Comparison of ENCODE assay signal across 8 cellular contexts in genomic region chr21:32412998-32413504, GRCh38. TPM values are rescaled to one million over a fixed set of nuclear protein-coding genes. Genes with fewer than 3 reads are reported as not detected.
A peak's percentile ranks its signal among the peaks of the same experiment; 100 is the strongest.
DNase-seq lines count a peak whose midpoint lies in the region; ATAC-seq lines count a peak whose summit lies in the region.

No MANE protein-coding gene starts in this region.

- H3K4me1 ChIP-seq in iPS-18a (ENCODE audit: control insufficient read depth, low read depth, low read length) (peaks cover 15% of the 10 kb centered on the region), skeletal muscle tissue (ENCODE audit: control insufficient read depth in 3 of 3, insufficient read depth in 3 of 3, low read length in 3 of 3) (peaks cover 9 to 26% (median 18%) of the 10 kb centered on the region in 3 donors)

- H3K27ac ChIP-seq in adipose tissue (ENCODE audit: low read depth, low read length) (peak overlapping the region; percentile 96), iPS-18a (ENCODE audit: low read length) (no peak overlapping the region), skeletal muscle tissue (ENCODE audit: low read depth, low read length) (peak overlapping the region; percentile 92)

- peak; percentile 5 for ATAC-seq in Right ventricle myocardium inferior
- no peak for ATAC-seq in HG03439 (IDR thresholded peaks at IDR 0.05; ENCODE audit: unreplicated experiment)

- peaks cover 66% of the 10 kb centered on the region for H3K27me3 ChIP-seq in iPS-18a (ENCODE audit: control insufficient read depth, insufficient read depth, low read length)
- no peaks in the 10 kb centered on the region for H3K27me3 ChIP-seq in skeletal muscle tissue (ENCODE audit: control insufficient read depth in 3 of 3, insufficient read depth in 3 of 3, low read length in 3 of 3)

- H3K4me3 ChIP-seq in iPS-18a (ENCODE audit: low read length) (peak overlapping the region; percentile 56), skeletal muscle tissue (ENCODE audit: low read length in 3 of 3) (peak overlapping the region; percentile 82 to 86 (median 84))

- intact Hi-C loops in Right ventricle myocardium inferior (cut with DNase I) (loop anchor here (2.0 to 5.0 kb wide), 3 partner anchors 44 to 199 kb away; partner anchors contain the start of gene CFAP298), cardiac septum (cut with DNase I) (loop anchor here (1.0 to 5.0 kb wide), 3 partner anchors 39 to 108 kb away; no protein-coding TSS in a partner anchor)

- DNase-seq in Right ventricle myocardium inferior (ENCODE audit: missing footprints) (peak; percentile 74), cardiac septum (ENCODE audit: low spot score) (no peak), NCI-H510A (lab: John Stamatoyannopoulos, UW) (no peak)
- DNase-seq in activated CD4-positive, alpha-beta T cell treated with anti-CD3 and anti-CD28 coated beads for 1 hour = no peak

- H3K36me3 ChIP-seq in iPS-18a (ENCODE audit: control insufficient read depth, low read depth, low read length) (no peaks in the 10 kb centered on the region), skeletal muscle tissue (ENCODE audit: control insufficient read depth in 3 of 3, insufficient read depth in 3 of 3, low read length in 3 of 3) (no peaks in the 10 kb centered on the region)

- H3K9ac ChIP-seq in iPS-18a (ENCODE audit: low read length) = no peak overlapping the region
- H3K9ac ChIP-seq in skeletal muscle tissue (ENCODE audit: low read depth in 1 of 3, low read length in 3 of 3) = peak overlapping the region; percentile 81 to 90 (median 88)

- WGBS in adipose tissue, 3 donors = 13 to 24% (median 17%) methylated on average over 33 of the region's 33 CpGs

- H3K9me3 ChIP-seq in iPS-18a (ENCODE audit: control insufficient read depth, low read depth, low read length) = no peaks in the 10 kb centered on the region
- H3K9me3 ChIP-seq in skeletal muscle tissue (ENCODE audit: control insufficient read depth in 3 of 3, low read length in 3 of 3) = no peaks in the 10 kb centered on the region

RNA-seq across cellular contexts. Expression of gene EVA1C, which starts 0.5 kb away (rescaled TPM):
- total RNA-seq in Right ventricle myocardium inferior = 12.8 TPM
- 15.4 TPM for total RNA-seq in cardiac septum
- 10 to 100 TPM in 2 of 3 donors, 1 to 10 TPM in 1; 7.7 to 59.7 (median 46.8) TPM for polyA plus RNA-seq in adipose tissue
- 0.52 TPM for total RNA-seq in skeletal muscle tissue

RNA-seq across cellular contexts. Expression of gene URB1, which starts 20.2 kb away (rescaled TPM):
- total RNA-seq in Right ventricle myocardium inferior = 11.6 TPM
- total RNA-seq in cardiac septum = 10.5 TPM
- 1 to 10 TPM; 3.8 to 9.1 (median 4.0) TPM for polyA plus RNA-seq in adipose tissue
- 21.4 TPM for total RNA-seq in skeletal muscle tissue
